In the genomic region with DNA sequence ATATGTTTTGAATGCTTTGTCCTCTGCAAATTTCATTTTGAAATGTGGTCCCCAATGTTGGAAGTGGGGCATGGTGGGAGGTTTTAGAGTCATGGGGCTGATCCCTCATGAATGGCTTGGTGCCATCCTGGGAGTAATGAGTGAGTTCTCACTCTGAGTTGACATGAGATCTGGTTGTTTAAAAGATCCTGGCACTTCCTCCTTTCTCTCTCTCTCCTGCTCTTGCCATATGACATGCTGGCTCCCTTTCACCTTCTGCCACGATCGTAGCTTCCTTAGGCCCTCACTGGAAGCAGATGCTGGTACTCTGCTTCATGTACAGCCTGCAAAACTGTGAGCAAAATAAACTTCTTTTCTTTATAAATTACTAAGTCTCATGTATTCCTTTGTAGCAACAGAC, we compare ENCODE assay signal across 20 cellular contexts.
DNase-seq lines count a peak whose midpoint lies in the region; ATAC-seq and TF ChIP-seq lines count a peak whose summit lies in the region.
"Had no signal": no experiment of that assay in that cellular context is flagged by ENCODE, and none has a peak within 500 bp of the region (broad histone marks: within the 10 kb centered on the region; RNA-seq: fewer than 3 reads in every experiment).

No MANE protein-coding gene starts in this region.

- H4K20me1 ChIP-seq in Loucy (ENCODE audit: insufficient read depth, low read length, poor library complexity, severe bottlenecking), result no peaks in the 10 kb centered on the region

- H3K4me3 ChIP-seq in Loucy (ENCODE audit: low read length, poor library complexity, severe bottlenecking), result no peak overlapping the region
- H3K4me3 ChIP-seq: thoracic aorta had no signal

- no peaks in the 10 kb centered on the region for H3F3A ChIP-seq in Loucy (ENCODE audit: low read depth)

- peak overlapping the region; percentile 49 for H2AFZ ChIP-seq in Loucy (ENCODE audit: low read length)

- no peaks in the 10 kb centered on the region for H3K9me3 ChIP-seq in Loucy (ENCODE audit: insufficient read depth, low read depth, low read length)
- H3K9me3 ChIP-seq: SK-N-SH, thoracic aorta had no signal

- H3K36me3 ChIP-seq in Loucy (ENCODE audit: insufficient read depth, low read length), result no peaks in the 10 kb centered on the region
- H3K36me3 ChIP-seq: thoracic aorta had no signal

- H3K27me3 ChIP-seq in Loucy (ENCODE audit: insufficient read depth, low read length, poor library complexity, severe bottlenecking), result no peaks in the 10 kb centered on the region

- H3K27ac ChIP-seq in RWPE1, result no peak overlapping the region
- H3K27ac ChIP-seq: C4-2B, thoracic aorta had no signal

- H3K9ac ChIP-seq in Loucy (ENCODE audit: low read depth, low read length, poor library complexity, severe bottlenecking), result no peak overlapping the region
- H3K9ac ChIP-seq: SK-N-SH had no signal

- no peaks in the 10 kb centered on the region for H3K9me2 ChIP-seq in Loucy (replicated peaks; ENCODE audit: low read depth, low read length)
- H3K9me2 ChIP-seq: SK-N-SH had no signal

- peak; percentile 31 for ATAC-seq in left colon
- ATAC-seq in GM21723 (IDR thresholded peaks at IDR 0.05; ENCODE audit: unreplicated experiment), result no peak
- ATAC-seq: activated CD4-positive, alpha-beta T cell treated with anti-CD3 and anti-CD28 coated beads for 36 hours; effector memory CD8-positive, alpha-beta T cell had no signal

- peak overlapping the region; percentile 10 for H3K4me2 ChIP-seq in Loucy (ENCODE audit: low read depth, low read length, poor library complexity, severe bottlenecking)
- H3K4me2 ChIP-seq: SK-N-SH had no signal

- no peaks in the 10 kb centered on the region for H3K79me2 ChIP-seq in Loucy (ENCODE audit: insufficient read depth, low read length)

- H3K4me1 ChIP-seq in Loucy (ENCODE audit: insufficient read depth, low read length, poor library complexity, severe bottlenecking), result peaks cover 25% of the 10 kb centered on the region

- peak; percentile 16 for DNase-seq in Ammon's horn (ENCODE audit: low spot score)
- peak; percentile 10 for DNase-seq in cerebellar cortex (ENCODE audit: low spot score)
- DNase-seq in left colon, result no peak
- no peak for DNase-seq in activated gamma-delta T cell treated with Interleukin-2 at 50 U/mL for 16 hours
- DNase-seq in RWPE1 (ENCODE audit: low spot score), result no peak
- no peak for DNase-seq in posterior vena cava (ENCODE audit: low spot score)
- DNase-seq: activated CD4-positive, alpha-beta T cell treated with anti-CD3 and anti-CD28 coated beads for 36 hours; effector memory CD8-positive, alpha-beta T cell; NCI-H1092 treated with DMSO at 0.1 percent for 48 hours; NCI-H2081; NK-92 treated with Interleukin-12 subunit alpha and Interleukin-12 subunit beta, amount 100 ng/mL, for 24 hours; posterior cingulate gyrus; SK-N-SH; stimulated activated CD4-positive, alpha-beta T cell treated with anti-CD3 and anti-CD28 coated beads, Interleukin-2, amount 100 ng/mL, for 24 hours; stimulated activated naive CD4-positive, alpha-beta T cell; T1000 had no signal

- POLR2A ChIA-PET in RWPE1 (lab: Yijun Ruan, JAX; ENCODE audit: low non-redundant PET), result no interaction called here

- TF ChIP-seq CTCF in Loucy (conservative IDR thresholded peaks at IDR 0.05; ENCODE audit: low read length) (no peak), RWPE1 (conservative IDR thresholded peaks at IDR 0.05; ENCODE audit: low read depth) (no peak)

- intact Hi-C loops in left colon (cut with DNase I, micrococcal nuclease), result no loop called here
- intact Hi-C loops in posterior vena cava (cut with DNase I), result no loop called here

- CTCF ChIA-PET in RWPE1 (lab: Yijun Ruan, JAX), result interaction anchor here (0.6 to 0.7 kb wide), 2 partner anchors 138 to 619 kb away, joined by 3 read pairs; no protein-coding TSS in a partner anchor

Comparison
In these comparisons a context has a peak if more than half of its experiments do, and no peak if none do; other contexts are left out.
1. DNase-seq: peak in Ammon's horn (single experiment) and cerebellar cortex (single experiment); none in left colon (0 of 2), activated gamma-delta T cell treated with Interleukin-2 at 50 U/mL for 16 hours (single experiment), RWPE1 (single experiment) and posterior vena cava (single experiment).